In genomic region chr3:45592830-45593707, GRCh38 we compare ENCODE assay signal across 1 cellular context.
TF ChIP-seq lines count a peak whose summit lies in the region.

No MANE protein-coding gene starts in this region.

TF ChIP-seq in WTC11, 78 proteins besides CTCF, POLR2A, EP300 and RAD21 (continued from another document and continues in another):
- TF ChIP-seq HMGXB4 (CRISPR knock-in tag; IDR thresholded peaks at IDR 0.05) (peak; percentile 50), OVOL2 (CRISPR knock-in tag; IDR thresholded peaks at IDR 0.05; ENCODE audit: borderline replicate concordance) (no peak), ZMAT4 (CRISPR knock-in tag; IDR thresholded peaks at IDR 0.05) (no peak), ZNF425 (CRISPR knock-in tag; conservative IDR thresholded peaks at IDR 0.05) (no peak), ZNF263 (CRISPR knock-in tag; IDR thresholded peaks at IDR 0.05; ENCODE audit: low read depth) (no peak), ARID4B (CRISPR knock-in tag; IDR thresholded peaks at IDR 0.05; ENCODE audit: borderline replicate concordance) (peak; percentile 96), NFATC4 (CRISPR knock-in tag; IDR thresholded peaks at IDR 0.05) (no peak; the same call in 1 of the 2 replicates), ZNF317 (CRISPR knock-in tag; IDR thresholded peaks at IDR 0.05; ENCODE audit: borderline replicate concordance, low read depth) (no peak), ZNF416 (CRISPR knock-in tag; IDR thresholded peaks at IDR 0.05) (no peak), NFYB (CRISPR knock-in tag; conservative IDR thresholded peaks at IDR 0.05; ENCODE audit: low read depth) (no peak), GTF2I (CRISPR knock-in tag; conservative IDR thresholded peaks at IDR 0.05) (no peak), ETV6 (CRISPR knock-in tag; IDR thresholded peaks at IDR 0.05) (peak; percentile 79), ELF4 (CRISPR knock-in tag; IDR thresholded peaks at IDR 0.05; ENCODE audit: low read depth) (no peak), TP53 (CRISPR knock-in tag; IDR thresholded peaks at IDR 0.05) (peak; percentile 45), KAT7 (CRISPR knock-in tag; IDR thresholded peaks at IDR 0.05; ENCODE audit: borderline replicate concordance) (no peak), USF2 (CRISPR knock-in tag; IDR thresholded peaks at IDR 0.05) (peak; percentile 65), ZNF121 (CRISPR knock-in tag; IDR thresholded peaks at IDR 0.05) (no peak), JUN (CRISPR knock-in tag; IDR thresholded peaks at IDR 0.05) (0 out of 2 replicates have a peak, but pooled peaks have one; percentile 22), ZNF138 (CRISPR knock-in tag; conservative IDR thresholded peaks at IDR 0.05) (peak; percentile 94; the same call in 1 of the 2 replicates), CREB1 (CRISPR knock-in tag; IDR thresholded peaks at IDR 0.05) (no peak), SP1 (CRISPR knock-in tag; conservative IDR thresholded peaks at IDR 0.05) (0 out of 2 replicates have a peak, but pooled peaks have one; percentile 32), ZNF219 (CRISPR knock-in tag; IDR thresholded peaks at IDR 0.05; ENCODE audit: borderline replicate concordance) (0 out of 2 replicates have a peak, but pooled peaks have one; percentile 54), EMX1 (CRISPR knock-in tag; IDR thresholded peaks at IDR 0.05) (0 out of 2 replicates have a peak, but pooled peaks have one; percentile 41), AR (CRISPR knock-in tag; IDR thresholded peaks at IDR 0.05) (no peak), ZNF671 (CRISPR knock-in tag; IDR thresholded peaks at IDR 0.05) (no peak), ATF1 (CRISPR knock-in tag; IDR thresholded peaks at IDR 0.05) (peak; percentile 63; the same call in 1 of the 2 replicates), PRDM15 (CRISPR knock-in tag; IDR thresholded peaks at IDR 0.05) (no peak), ZNF512 (CRISPR knock-in tag; IDR thresholded peaks at IDR 0.05; ENCODE audit: borderline replicate concordance) (no peak), CREM (CRISPR knock-in tag; IDR thresholded peaks at IDR 0.05) (peak; percentile 67; the same call in 1 of the 2 replicates), SOX15 (CRISPR knock-in tag; IDR thresholded peaks at IDR 0.05) (no peak), PRRX2 (CRISPR knock-in tag; IDR thresholded peaks at IDR 0.05) (no peak), TEAD4 (CRISPR knock-in tag; IDR thresholded peaks at IDR 0.05) (peak; percentile 59; the same call in 1 of the 2 replicates), HMGA2 (CRISPR knock-in tag; IDR thresholded peaks at IDR 0.05) (no peak), NR3C1 (CRISPR knock-in tag; conservative IDR thresholded peaks at IDR 0.05; ENCODE audit: low read depth) (no peak), ATF6 (CRISPR knock-in tag; IDR thresholded peaks at IDR 0.05) (no peak)
